ENCODE assay signal across 10 cellular contexts in genomic region chr19:33998739-33999345, GRCh38.
DNase-seq lines count a peak whose midpoint lies in the region; ATAC-seq and TF ChIP-seq lines count a peak whose summit lies in the region.
"Had no signal": no experiment of that assay in that cellular context is flagged by ENCODE, and none has a peak within 500 bp of the region (broad histone marks: within the 10 kb centered on the region; RNA-seq: fewer than 3 reads in every experiment).

No MANE protein-coding gene starts in this region.

- no peaks in the 10 kb centered on the region for H3K9me3 Mint-ChIP-seq in activated T-helper 1 cell treated with anti-CD3 and anti-CD28 coated beads, Interleukin-12 subunit alpha, Interleukin-12 subunit beta, Interleukin-2, Interleukin-4 antibody, amounts not matched to agents 30 ng/mL and 10 ng/mL and 1 ng/mL, durations not matched to agents 14 hours and 24 hours and 36 hours

- no peak for ATAC-seq in GM21423 (IDR thresholded peaks at IDR 0.05; ENCODE audit: unreplicated experiment)

- CTCF ChIA-PET in OCI-LY7 (lab: Charles Lee; ENCODE audit: unreplicated experiment) = no interaction called here

- H3K27me3 Mint-ChIP-seq in activated T-helper 1 cell treated with anti-CD3 and anti-CD28 coated beads, Interleukin-12 subunit alpha, Interleukin-12 subunit beta, Interleukin-2, Interleukin-4 antibody, amounts not matched to agents 30 ng/mL and 10 ng/mL and 1 ng/mL, durations not matched to agents 14 hours and 24 hours and 36 hours (ENCODE audit: insufficient read depth) = peaks cover 6% of the 10 kb centered on the region

- DNase-seq in NCI-H2171 treated with DMSO at 0.1 percent for 48 hours (lab: John Stamatoyannopoulos, UW) (peak; percentile 9), NCI-H2171 (lab: John Stamatoyannopoulos, UW) (no peak), OCI-LY7 (ENCODE audit: low spot score) (peak; percentile 7), epithelial cell of proximal tubule (ENCODE audit: low read depth) (no peak), spleen (no peak), occipital lobe (lab: John Stamatoyannopoulos, UW) (no peak)
- no peak for DNase-seq in activated T-helper 1 cell treated with anti-CD3 and anti-CD28 coated beads, Interleukin-12 subunit alpha, Interleukin-12 subunit beta, Interleukin-2, Interleukin-4 antibody, amounts not matched to agents 30 ng/mL and 10 ng/mL and 1 ng/mL, durations not matched to agents 14 hours and 24 hours and 36 hours (ENCODE audit: low spot score)
- DNase-seq: activated B cell treated with CpG ODN at 0.5 μM for 24 hours had no signal

- H3K4me3 Mint-ChIP-seq in activated T-helper 1 cell treated with anti-CD3 and anti-CD28 coated beads, Interleukin-12 subunit alpha, Interleukin-12 subunit beta, Interleukin-2, Interleukin-4 antibody, amounts not matched to agents 30 ng/mL and 10 ng/mL and 1 ng/mL, durations not matched to agents 14 hours and 24 hours and 36 hours = no peak overlapping the region
- H3K4me3 Mint-ChIP-seq: activated B cell treated with CpG ODN at 0.5 μM for 24 hours had no signal

- peak; percentile 74 for TF ChIP-seq CTCF in OCI-LY7 (conservative IDR thresholded peaks at IDR 0.05; ENCODE audit: low read length)
- peak; percentile 31 for TF ChIP-seq CTCF in epithelial cell of proximal tubule (conservative IDR thresholded peaks at IDR 0.05; ENCODE audit: low read depth, low read length)
- TF ChIP-seq CTCF in spleen (IDR thresholded peaks at IDR 0.05 in 8 of 11, conservative IDR thresholded peaks at IDR 0.05 in 3 of 11) = peak in 7 of 11 experiments; percentile 21 to 47 (median 38)

- no peak for TF ChIP-seq POLR2A in spleen (IDR thresholded peaks at IDR 0.05)

- no TSS peak for BruUV-seq in OCI-LY7 (replicated peaks; lab: Mats Ljungman, UMichigan)

- no peaks in the 10 kb centered on the region for H3K4me1 Mint-ChIP-seq in activated T-helper 1 cell treated with anti-CD3 and anti-CD28 coated beads, Interleukin-12 subunit alpha, Interleukin-12 subunit beta, Interleukin-2, Interleukin-4 antibody, amounts not matched to agents 30 ng/mL and 10 ng/mL and 1 ng/mL, durations not matched to agents 14 hours and 24 hours and 36 hours (ENCODE audit: low read depth)
- H3K4me1 Mint-ChIP-seq: activated B cell treated with CpG ODN at 0.5 μM for 24 hours had no signal

- POLR2A ChIA-PET in OCI-LY7 (lab: Charles Lee) = interaction anchor here (0.6 kb wide), 1 partner anchor 695 kb away, joined by 3 read pairs; no protein-coding TSS in a partner anchor

- intact Hi-C loops in OCI-LY7 (cut with micrococcal nuclease; ENCODE audit: unreplicated experiment) (loop anchor here (1.0 kb wide), 1 partner anchor 221 kb away; no protein-coding TSS in a partner anchor), spleen (cut with DNase I; ENCODE audit: low total_unique reads) (loop anchor here (2.0 to 5.0 kb wide), 2 partner anchors 207 to 220 kb away; no protein-coding TSS in a partner anchor)
- intact Hi-C loops in activated T-helper 1 cell treated with anti-CD3 and anti-CD28 coated beads, Interleukin-12 subunit alpha, Interleukin-12 subunit beta, Interleukin-2, Interleukin-4 antibody, amounts not matched to agents 30 ng/mL and 10 ng/mL and 1 ng/mL, durations not matched to agents 14 hours and 24 hours and 36 hours (cut with micrococcal nuclease) = loop anchor here (1.0 kb wide), 1 partner anchor 220 kb away; no protein-coding TSS in a partner anchor

- peaks cover 0 to 17% (median 0%) of the 10 kb centered on the region in 7 donors for H3K27me3 ChIP-seq in spleen (replicated peaks in 1 of 7)
- H3K27me3 ChIP-seq: BLaER1 had no signal

- no peaks in the 10 kb centered on the region for H4K20me1 ChIP-seq in OCI-LY7 (ENCODE audit: insufficient read depth, low read length)
- H4K20me1 ChIP-seq: BLaER1 had no signal

- WGBS in spleen, 5 donors = 65 to 78% (median 67%) methylated on average over 4 of the region's 4 CpGs

- no peaks in the 10 kb centered on the region for H3K4me1 ChIP-seq in OCI-LY7 (ENCODE audit: insufficient read depth, low read length, poor library complexity, severe bottlenecking)
- no peaks in the 10 kb centered on the region for H3K4me1 ChIP-seq in spleen

- no peaks in the 10 kb centered on the region for H3K36me3 ChIP-seq in OCI-LY7 (ENCODE audit: insufficient read depth, low read length)
- H3K36me3 ChIP-seq in spleen = no peaks in the 10 kb centered on the region
- H3K36me3 ChIP-seq: BLaER1 had no signal

- H3K4me2 ChIP-seq in OCI-LY7 (ENCODE audit: low read length) = no peak overlapping the region
- H3K4me2 ChIP-seq: BLaER1 had no signal

- H3K4me3 ChIP-seq in OCI-LY7 (ENCODE audit: low read depth, low read length, poor library complexity, severe bottlenecking) = no peak overlapping the region
- no peak overlapping the region for H3K4me3 ChIP-seq in epithelial cell of proximal tubule (ENCODE audit: low read depth, low read length)
- no peak overlapping the region for H3K4me3 ChIP-seq in spleen
- H3K4me3 ChIP-seq: BLaER1 had no signal

- H3K9me3 ChIP-seq in OCI-LY7 (ENCODE audit: low read length) (no peaks in the 10 kb centered on the region), spleen (peaks cover 0 to 8% (median 0%) of the 10 kb centered on the region in 8 donors)

- no peak overlapping the region for H2AFZ ChIP-seq in OCI-LY7 (ENCODE audit: low read length)

- H3K79me2 ChIP-seq in OCI-LY7 (ENCODE audit: insufficient read depth, low read depth, low read length) = no peaks in the 10 kb centered on the region

- no peaks in the 10 kb centered on the region for H3K36me3 Mint-ChIP-seq in activated T-helper 1 cell treated with anti-CD3 and anti-CD28 coated beads, Interleukin-12 subunit alpha, Interleukin-12 subunit beta, Interleukin-2, Interleukin-4 antibody, amounts not matched to agents 30 ng/mL and 10 ng/mL and 1 ng/mL, durations not matched to agents 14 hours and 24 hours and 36 hours (ENCODE audit: low read depth)

- H3K9me2 ChIP-seq in OCI-LY7 (ENCODE audit: insufficient read depth, low read length) = no peaks in the 10 kb centered on the region

- H3K27ac Mint-ChIP-seq in activated T-helper 1 cell treated with anti-CD3 and anti-CD28 coated beads, Interleukin-12 subunit alpha, Interleukin-12 subunit beta, Interleukin-2, Interleukin-4 antibody, amounts not matched to agents 30 ng/mL and 10 ng/mL and 1 ng/mL, durations not matched to agents 14 hours and 24 hours and 36 hours = no peak overlapping the region
- H3K27ac Mint-ChIP-seq: activated B cell treated with CpG ODN at 0.5 μM for 24 hours had no signal

- no peak overlapping the region for H3K27ac ChIP-seq in OCI-LY7 (ENCODE audit: low read depth, low read length, poor library complexity, severe bottlenecking)
- H3K27ac ChIP-seq in spleen = no peak overlapping the region
- H3K27ac ChIP-seq: BLaER1 had no signal

Comparison
In these comparisons a context has a peak if more than half of its experiments do, and no peak if none do; other contexts are left out.
1. DNase-seq: peak in NCI-H2171 treated with DMSO at 0.1 percent for 48 hours (single experiment) and OCI-LY7 (single experiment); none in NCI-H2171 (single experiment), epithelial cell of proximal tubule (single experiment), spleen (single experiment), activated T-helper 1 cell treated with anti-CD3 and anti-CD28 coated beads, Interleukin-12 subunit alpha, Interleukin-12 subunit beta, Interleukin-2, Interleukin-4 antibody, amounts not matched to agents 30 ng/mL and 10 ng/mL and 1 ng/mL, durations not matched to agents 14 hours and 24 hours and 36 hours (single experiment) and occipital lobe (single experiment).
2. Peak in every context shown above with its lines, with median percentiles within 50 percentile points of each other: CTCF ChIP-seq.